ENCODE assay signal across 35 cellular contexts in genomic region chr1:153588482-153588881, GRCh38. TPM values are rescaled to one million over a fixed set of nuclear protein-coding genes. Genes with fewer than 3 reads are reported as not detected.
"Had no signal": no experiment of that assay in that cellular context is flagged by ENCODE, and none has a peak within 500 bp of the region (broad histone marks: within the 10 kb centered on the region; RNA-seq: fewer than 3 reads in every experiment).

No MANE protein-coding gene starts in this region.

- H3K27ac Mint-ChIP-seq: activated CD4-positive, alpha-beta T cell treated with anti-CD3 and anti-CD28 coated beads for 36 hours; activated CD4-positive, alpha-beta T cell treated with anti-CD3 and anti-CD28 coated beads, Interleukin-2, amount 10 ng/mL, durations not matched to agents 7 days and 5 days; activated CD8-positive, alpha-beta T cell treated with anti-CD3 and anti-CD28 coated beads, Interleukin-2, amount 10 ng/mL, durations not matched to agents 7 days and 5 days; activated naive CD4-positive, alpha-beta T cell treated with anti-CD3 and anti-CD28 coated beads, Interleukin-2, amount 10 ng/mL, durations not matched to agents 7 days and 5 days; activated naive CD8-positive, alpha-beta T cell; activated naive CD8-positive, alpha-beta T cell treated with anti-CD3 and anti-CD28 coated beads, Interleukin-2, amount 50 U/mL, for 24 hours; WTC11 had no signal

- H3K4me1 ChIP-seq: SJCRH30 had no signal

- H3K4me3 ChIP-seq: SJCRH30, SK-N-MC had no signal

- H3K27me3 ChIP-seq: brain microvascular endothelial cell, SJCRH30 had no signal

- DNase-seq: activated CD4-positive, alpha-beta T cell treated with anti-CD3 and anti-CD28 coated beads for 36 hours; activated CD4-positive, alpha-beta T cell treated with anti-CD3 and anti-CD28 coated beads, Interleukin-2, amount 10 ng/mL, durations not matched to agents 7 days and 5 days; activated CD4-positive, alpha-beta T cell treated with anti-CD3 and anti-CD28 coated beads, Interleukin-2, amount 50 U/mL, for 48 hours; activated CD8-positive, alpha-beta T cell treated with anti-CD3 and anti-CD28 coated beads, Interleukin-2, amount 10 ng/mL, durations not matched to agents 7 days and 5 days; activated effector memory CD4-positive, alpha-beta T cell treated with Interleukin-2 at 50 U/mL for 16 hours; activated naive CD4-positive, alpha-beta T cell treated with anti-CD3 and anti-CD28 coated beads, Interleukin-2, amount 10 ng/mL, durations not matched to agents 7 days and 5 days; activated naive CD8-positive, alpha-beta T cell treated with anti-CD3 and anti-CD28 coated beads, Interleukin-2, amount 50 U/mL, for 24 hours; activated T-cell treated with anti-CD3 and anti-CD28 coated beads, Interleukin-2, amount 50 U/mL, for 4 hours; amniotic stem cell; aorta; brain microvascular endothelial cell; Kasumi-1; KG1; MM.1S; MV-4-11; NCI-H1092; NCI-H1436 treated with DMSO at 0.1 percent for 48 hours; NCI-H1694 treated with DMSO at 0.1 percent for 48 hours; NCI-H2029; NCI-H510A; NCI-H526; NCI-H748 treated with DMSO at 0.1 percent for 48 hours; NK-92 treated with Interleukin-12 subunit alpha and Interleukin-12 subunit beta, amount 100 ng/mL, for 24 hours; SHP77; SJCRH30; T1000 had no signal

- H3K4me1 Mint-ChIP-seq: activated CD4-positive, alpha-beta T cell treated with anti-CD3 and anti-CD28 coated beads for 36 hours; activated CD4-positive, alpha-beta T cell treated with anti-CD3 and anti-CD28 coated beads, Interleukin-2, amount 10 ng/mL, durations not matched to agents 7 days and 5 days; activated naive CD4-positive, alpha-beta T cell treated with anti-CD3 and anti-CD28 coated beads, Interleukin-2, amount 10 ng/mL, durations not matched to agents 7 days and 5 days; activated naive CD8-positive, alpha-beta T cell treated with anti-CD3 and anti-CD28 coated beads, Interleukin-2, amount 50 U/mL, for 24 hours; central memory CD8-positive, alpha-beta T cell had no signal

- H3K27me3 Mint-ChIP-seq: activated naive CD8-positive, alpha-beta T cell; activated naive CD8-positive, alpha-beta T cell treated with anti-CD3 and anti-CD28 coated beads, Interleukin-2, amount 50 U/mL, for 24 hours had no signal

- H3K9me3 Mint-ChIP-seq: activated CD4-positive, alpha-beta T cell treated with anti-CD3 and anti-CD28 coated beads, Interleukin-2, amount 10 ng/mL, durations not matched to agents 7 days and 5 days; activated naive CD4-positive, alpha-beta T cell treated with anti-CD3 and anti-CD28 coated beads, Interleukin-2, amount 10 ng/mL, durations not matched to agents 7 days and 5 days; activated naive CD8-positive, alpha-beta T cell treated with anti-CD3 and anti-CD28 coated beads, Interleukin-2, amount 50 U/mL, for 24 hours; activated T-cell treated with anti-CD3 and anti-CD28 coated beads, Interleukin-2, amount 50 U/mL, for 4 hours; central memory CD8-positive, alpha-beta T cell; WTC11 had no signal

- H3K9me3 ChIP-seq: SJCRH30 had no signal

- H3K36me3 ChIP-seq: brain microvascular endothelial cell, SJCRH30 had no signal

- H3K4me3 Mint-ChIP-seq: activated CD4-positive, alpha-beta T cell treated with anti-CD3 and anti-CD28 coated beads for 36 hours; activated CD4-positive, alpha-beta T cell treated with anti-CD3 and anti-CD28 coated beads, Interleukin-2, amount 10 ng/mL, durations not matched to agents 7 days and 5 days; activated CD8-positive, alpha-beta T cell treated with anti-CD3 and anti-CD28 coated beads, Interleukin-2, amount 10 ng/mL, durations not matched to agents 7 days and 5 days; activated naive CD4-positive, alpha-beta T cell treated with anti-CD3 and anti-CD28 coated beads, Interleukin-2, amount 10 ng/mL, durations not matched to agents 7 days and 5 days; activated naive CD8-positive, alpha-beta T cell; activated naive CD8-positive, alpha-beta T cell treated with anti-CD3 and anti-CD28 coated beads, Interleukin-2, amount 50 U/mL, for 24 hours; activated T-cell treated with anti-CD3 and anti-CD28 coated beads, Interleukin-2, amount 50 U/mL, for 4 hours; central memory CD8-positive, alpha-beta T cell; WTC11 had no signal

- H3K27ac ChIP-seq: brain microvascular endothelial cell, SJCRH30, SK-N-MC had no signal

- H3K36me3 Mint-ChIP-seq: activated naive CD4-positive, alpha-beta T cell treated with anti-CD3 and anti-CD28 coated beads, Interleukin-2, amount 10 ng/mL, durations not matched to agents 7 days and 5 days; activated naive CD8-positive, alpha-beta T cell; WTC11 had no signal

RNA-seq across cellular contexts. Expression of gene S100A16, which starts 24.5 kb away (rescaled TPM):
- total RNA-seq: activated CD4-positive, alpha-beta T cell treated with anti-CD3 and anti-CD28 coated beads for 36 hours; activated CD4-positive, alpha-beta T cell treated with anti-CD3 and anti-CD28 coated beads, Interleukin-2, amount 10 ng/mL, durations not matched to agents 7 days and 5 days; activated CD8-positive, alpha-beta T cell treated with anti-CD3 and anti-CD28 coated beads, Interleukin-2, amount 10 ng/mL, durations not matched to agents 7 days and 5 days; OCI-LY7; T-helper 1 cell treated with Interleukin-12 subunit alpha and Interleukin-12 subunit beta and Interleukin-4 antibody, amounts not matched to agents 30 ng/mL and 1 ng/mL, for 36 hours; T-helper 2 cell treated with Interferon-gamma antibody and Interleukin-4, amounts not matched to agents 100 ng/mL and 5 ng/mL, for 36 hours had no signal

RNA-seq across cellular contexts. Expression of gene S100A14, which starts 27.6 kb away (rescaled TPM):
- total RNA-seq: activated CD4-positive, alpha-beta T cell treated with anti-CD3 and anti-CD28 coated beads, Interleukin-2, amount 10 ng/mL, durations not matched to agents 7 days and 5 days; activated CD8-positive, alpha-beta T cell treated with anti-CD3 and anti-CD28 coated beads, Interleukin-2, amount 10 ng/mL, durations not matched to agents 7 days and 5 days; aorta; chondrocyte; OCI-LY7; RPMI7951; SJCRH30; T-helper 1 cell treated with Interleukin-12 subunit alpha and Interleukin-12 subunit beta and Interleukin-4 antibody, amounts not matched to agents 30 ng/mL and 1 ng/mL, for 36 hours; T-helper 2 cell treated with Interferon-gamma antibody and Interleukin-4, amounts not matched to agents 100 ng/mL and 5 ng/mL, for 36 hours had no signal

RNA-seq across cellular contexts. Expression of gene S100A3, which starts 39.4 kb away (rescaled TPM):
- total RNA-seq: activated CD4-positive, alpha-beta T cell treated with anti-CD3 and anti-CD28 coated beads for 36 hours; activated CD4-positive, alpha-beta T cell treated with anti-CD3 and anti-CD28 coated beads, Interleukin-2, amount 10 ng/mL, durations not matched to agents 7 days and 5 days; activated CD8-positive, alpha-beta T cell treated with anti-CD3 and anti-CD28 coated beads, Interleukin-2, amount 10 ng/mL, durations not matched to agents 7 days and 5 days; activated T-cell treated with anti-CD3 and anti-CD28 coated beads, Interleukin-2, amount 50 U/mL, for 4 hours; OCI-LY7; T-helper 1 cell treated with Interleukin-12 subunit alpha and Interleukin-12 subunit beta and Interleukin-4 antibody, amounts not matched to agents 30 ng/mL and 1 ng/mL, for 36 hours; T-helper 2 cell treated with Interferon-gamma antibody and Interleukin-4, amounts not matched to agents 100 ng/mL and 5 ng/mL, for 36 hours had no signal
